In genomic region chr2:144332356-144333143, GRCh38 we compare ENCODE assay signal across 1 cellular context.
A peak's percentile ranks its signal among the peaks of the same experiment; 100 is the strongest.
TF ChIP-seq lines count a peak whose summit lies in the region.

No MANE protein-coding gene starts in this region.

TF ChIP-seq in HepG2, 621 proteins besides CTCF, POLR2A, EP300 and RAD21 (continued from another document and continues in another):
- TF ChIP-seq ZNF232 (CRISPR knock-in tag; IDR thresholded peaks at IDR 0.05; ENCODE audit: borderline replicate concordance) (peak; percentile 85; the same call in 1 of the 2 replicates), SP2 (CRISPR knock-in tag; IDR thresholded peaks at IDR 0.05) (no peak), ZNF704 (CRISPR knock-in tag; IDR thresholded peaks at IDR 0.05; ENCODE audit: borderline replicate concordance) (peak; percentile 31; the same call in 1 of the 2 replicates), CREB3 (CRISPR knock-in tag; IDR thresholded peaks at IDR 0.05) (0 out of 2 replicates have a peak, but pooled peaks have one; percentile 40), ZNF318 (CRISPR knock-in tag; IDR thresholded peaks at IDR 0.05) (peak; percentile 33; the same call in 1 of the 2 replicates), E2F1 (CRISPR knock-in tag; IDR thresholded peaks at IDR 0.05) (0 out of 2 replicates have a peak, but pooled peaks have one; percentile 54), TFAP4 (IDR thresholded peaks at IDR 0.05; ENCODE audit: borderline replicate concordance, low read depth) (no peak), THAP7 (CRISPR knock-in tag; IDR thresholded peaks at IDR 0.05) (0 out of 2 replicates have a peak, but pooled peaks have one; percentile 80), CAMTA2 (CRISPR knock-in tag; IDR thresholded peaks at IDR 0.05; ENCODE audit: borderline replicate concordance) (0 out of 2 replicates have a peak, but pooled peaks have one; percentile 73), ZNF230 (CRISPR knock-in tag; IDR thresholded peaks at IDR 0.05) (peak; percentile 93), ZNF740 (CRISPR knock-in tag; IDR thresholded peaks at IDR 0.05) (0 out of 2 replicates have a peak, but pooled peaks have one; percentile 34), ZSCAN25 (CRISPR knock-in tag; IDR thresholded peaks at IDR 0.05) (peak; percentile 48), BORCS8-MEF2B (CRISPR knock-in tag; IDR thresholded peaks at IDR 0.05) (peak; percentile 94), MYNN (CRISPR knock-in tag; IDR thresholded peaks at IDR 0.05; ENCODE audit: low read depth) (peak; percentile 66; the same call in 1 of the 2 replicates), ZNF142 (CRISPR knock-in tag; IDR thresholded peaks at IDR 0.05) (peak; percentile 59; the same call in 1 of the 2 replicates), AKNA (CRISPR knock-in tag; IDR thresholded peaks at IDR 0.05; ENCODE audit: borderline replicate concordance) (no peak), E2F2 (CRISPR knock-in tag; IDR thresholded peaks at IDR 0.05; ENCODE audit: borderline replicate concordance) (0 out of 2 replicates have a peak, but pooled peaks have one; percentile 76), ZSCAN21 (CRISPR knock-in tag; IDR thresholded peaks at IDR 0.05; ENCODE audit: borderline replicate concordance) (peak; percentile 85), POGZ (CRISPR knock-in tag; IDR thresholded peaks at IDR 0.05) (peak; percentile 47; the same call in 1 of the 2 replicates), FOXP1 (IDR thresholded peaks at IDR 0.05) (no peak), FOXP1 (CRISPR knock-in tag; IDR thresholded peaks at IDR 0.05) (no peak), ONECUT2 (CRISPR knock-in tag; IDR thresholded peaks at IDR 0.05) (no peak), HNRNPUL1 (IDR thresholded peaks at IDR 0.05; ENCODE audit: low read depth, low read length) (no peak)
